In genomic region chr4:140740906-140741670, GRCh38 we compare ENCODE assay signal across 15 cellular contexts. TPM values are rescaled to one million over a fixed set of nuclear protein-coding genes. Genes with fewer than 3 reads are reported as not detected.
"Had no signal": no experiment of that assay in that cellular context is flagged by ENCODE, and none has a peak within 500 bp of the region (broad histone marks: within the 10 kb centered on the region; RNA-seq: fewer than 3 reads in every experiment).

No MANE protein-coding gene starts in this region.

- DNase-seq: activated CD4-positive, alpha-beta T cell treated with anti-CD3 and anti-CD28 coated beads, Interleukin-2, amount 10 ng/mL, durations not matched to agents 24 days and 14 days; activated T-cell treated with anti-CD3 and anti-CD28 coated beads for 4 hours; effector memory CD8-positive, alpha-beta T cell; hypothalamus; left colon; retina; tibial artery had no signal

- H3K36me3 Mint-ChIP-seq: activated naive CD4-positive, alpha-beta T cell treated with anti-CD3 and anti-CD28 coated beads, Interleukin-2, amount 50 U/mL, for 24 hours; WTC11 had no signal

- H3K4me1 ChIP-seq: parathyroid adenoma had no signal

- H3K36me3 ChIP-seq: tibial artery had no signal

- H3K9me3 Mint-ChIP-seq: activated CD4-positive, alpha-beta T cell treated with anti-CD3 and anti-CD28 coated beads, Interleukin-2, amount 10 ng/mL, durations not matched to agents 24 days and 14 days; brain; dendritic cell treated with granulocyte-macrophage colony-stimulating factor and Interleukin-4, amounts not matched to agents 40 ng/mL and 50 ng/mL, for 4 days; effector memory CD8-positive, alpha-beta T cell; T-helper 1 cell treated with Interleukin-12 subunit alpha and Interleukin-12 subunit beta and Interleukin-4 antibody, amounts not matched to agents 30 μg/mL and 1 μg/mL, for 36 hours; WTC11 had no signal

- H3K9ac ChIP-seq: parathyroid adenoma had no signal

- H3K27ac ChIP-seq: parathyroid adenoma, tibial artery had no signal

- H3K27ac Mint-ChIP-seq: activated CD4-positive, alpha-beta T cell treated with anti-CD3 and anti-CD28 coated beads, Interleukin-2, amount 10 ng/mL, durations not matched to agents 24 days and 14 days; activated naive CD4-positive, alpha-beta T cell treated with anti-CD3 and anti-CD28 coated beads, Interleukin-2, amount 50 U/mL, for 24 hours; dendritic cell treated with granulocyte-macrophage colony-stimulating factor and Interleukin-4, amounts not matched to agents 40 ng/mL and 50 ng/mL, for 4 days; effector memory CD8-positive, alpha-beta T cell; T-helper 1 cell treated with Interleukin-12 subunit alpha and Interleukin-12 subunit beta and Interleukin-4 antibody, amounts not matched to agents 30 μg/mL and 1 μg/mL, for 36 hours; WTC11 had no signal

- ATAC-seq: effector memory CD8-positive, alpha-beta T cell; left colon; SK-N-SH treated with all-trans-retinoic acid at 6 μM for 48 hours; WTC11 had no signal

- H3K4me3 Mint-ChIP-seq: activated CD4-positive, alpha-beta T cell treated with anti-CD3 and anti-CD28 coated beads, Interleukin-2, amount 10 ng/mL, durations not matched to agents 24 days and 14 days; activated naive CD4-positive, alpha-beta T cell treated with anti-CD3 and anti-CD28 coated beads, Interleukin-2, amount 50 U/mL, for 24 hours; brain; dendritic cell treated with granulocyte-macrophage colony-stimulating factor and Interleukin-4, amounts not matched to agents 40 ng/mL and 50 ng/mL, for 4 days; effector memory CD8-positive, alpha-beta T cell; T-helper 1 cell treated with Interleukin-12 subunit alpha and Interleukin-12 subunit beta and Interleukin-4 antibody, amounts not matched to agents 30 μg/mL and 1 μg/mL, for 36 hours; WTC11 had no signal

- H2AFZ ChIP-seq: parathyroid adenoma had no signal

- H3K4me3 ChIP-seq: lung, tibial artery had no signal

- H3K79me2 ChIP-seq: parathyroid adenoma had no signal

- H3K4me1 Mint-ChIP-seq: activated naive CD4-positive, alpha-beta T cell treated with anti-CD3 and anti-CD28 coated beads, Interleukin-2, amount 50 U/mL, for 24 hours had no signal

- H3K27me3 Mint-ChIP-seq: brain had no signal

- H3K27me3 ChIP-seq: tibial artery had no signal

- H3K9me3 ChIP-seq: tibial artery had no signal

RNA-seq across cellular contexts. Expression of gene TBC1D9, which starts 15.1 kb away (rescaled TPM):
- total RNA-seq: activated CD4-positive, alpha-beta T cell treated with anti-CD3 and anti-CD28 coated beads, Interleukin-2, amount 10 ng/mL, durations not matched to agents 24 days and 14 days had no signal
